8 cellular contexts compared by ENCODE assay signal in genomic region chr22:35921777-35922176, GRCh38.
DNase-seq lines count a peak whose midpoint lies in the region; ATAC-seq and TF ChIP-seq lines count a peak whose summit lies in the region.

No MANE protein-coding gene starts in this region.

- no peaks in the 10 kb centered on the region for H3K9me3 ChIP-seq in CD4-positive, alpha-beta memory T cell (ENCODE audit: control insufficient read depth in 1 of 2, low read length in 2 of 2)
- H3K9me3 ChIP-seq in H9 (ENCODE audit: control insufficient read depth, low read depth, low read length) (no peaks in the 10 kb centered on the region), cardiac muscle cell (ENCODE audit: low read depth) (no peaks in the 10 kb centered on the region)

- peak in 4 of 5 donors; percentile 13 to 23 (median 17) for DNase-seq in CD4-positive, alpha-beta memory T cell
- DNase-seq in H9 (peak; percentile 69), NCI-H82 treated with DMSO at 0.1 percent for 48 hours (lab: John Stamatoyannopoulos, UW; ENCODE audit: unreplicated experiment) (peak; percentile 46), cardiac muscle cell (ENCODE audit: low read depth in 1 of 2, low spot score in 1 of 2) (peak; percentile 81 to 93), putamen (ENCODE audit: low spot score) (peak; percentile 32), cortex of kidney (lab: John Stamatoyannopoulos, UW) (no peak)
- DNase-seq in activated naive CD4-positive, alpha-beta T cell treated with anti-CD3 and anti-CD28 coated beads for 36 hours: peak; percentile 69

- H3K4me1 Mint-ChIP-seq in CD4-positive, alpha-beta memory T cell: no peaks in the 10 kb centered on the region
- H3K4me1 Mint-ChIP-seq in H9: peaks cover 18 to 20% of the 10 kb centered on the region in 2 experiments
- H3K4me1 Mint-ChIP-seq in activated naive CD4-positive, alpha-beta T cell treated with anti-CD3 and anti-CD28 coated beads for 36 hours (ENCODE audit: low read depth): peaks cover 4% of the 10 kb centered on the region

- H3K4me3 Mint-ChIP-seq in CD4-positive, alpha-beta memory T cell: no peak overlapping the region
- H3K4me3 Mint-ChIP-seq in H9: no peak overlapping the region
- no peak overlapping the region for H3K4me3 Mint-ChIP-seq in activated naive CD4-positive, alpha-beta T cell treated with anti-CD3 and anti-CD28 coated beads for 36 hours

- H3K4me3 ChIP-seq in CD4-positive, alpha-beta memory T cell (ENCODE audit: low read length in 2 of 2): no peak overlapping the region
- H3K4me3 ChIP-seq in cardiac muscle cell: no peak overlapping the region

- no peak overlapping the region for H3T11ph ChIP-seq in H9 (ENCODE audit: low read length)

- no peak overlapping the region for H2BK20ac ChIP-seq in H9 (ENCODE audit: low read depth, low read length, poor library complexity, severe bottlenecking)

- POLR2A ChIA-PET in CD4-positive, alpha-beta memory T cell (lab: Charles Lee; ENCODE audit: partially characterized antibody): no interaction called here

- no peaks in the 10 kb centered on the region for H3K36me3 Mint-ChIP-seq in CD4-positive, alpha-beta memory T cell
- H3K36me3 Mint-ChIP-seq in H9 (ENCODE audit: insufficient read depth in 1 of 3, low read depth in 3 of 3): no peaks in the 10 kb centered on the region
- H3K36me3 Mint-ChIP-seq in activated naive CD4-positive, alpha-beta T cell treated with anti-CD3 and anti-CD28 coated beads for 36 hours (ENCODE audit: low read depth): no peaks in the 10 kb centered on the region

- H2AK5ac ChIP-seq in H9 (ENCODE audit: insufficient read length, low read length): no peak overlapping the region

- H4K91ac ChIP-seq in H9 (ENCODE audit: insufficient read length, low read depth, low read length): no peak overlapping the region

- H2BK120ac ChIP-seq in H9 (ENCODE audit: low read depth, low read length, poor library complexity, severe bottlenecking): no peak overlapping the region

- intact Hi-C loops in CD4-positive, alpha-beta memory T cell (cut with micrococcal nuclease): loop anchor here (5.0 kb wide), 1 partner anchor 569 kb away; no protein-coding TSS in a partner anchor
- intact Hi-C loops in activated naive CD4-positive, alpha-beta T cell treated with anti-CD3 and anti-CD28 coated beads for 36 hours (cut with micrococcal nuclease): loop anchor here (1.0 to 10.0 kb wide), 5 partner anchors 83 to 571 kb away; no protein-coding TSS in a partner anchor

- no peaks in the 10 kb centered on the region for H3K27me3 ChIP-seq in CD4-positive, alpha-beta memory T cell (ENCODE audit: insufficient read depth, low read length)
- no peaks in the 10 kb centered on the region for H3K27me3 ChIP-seq in H9 (ENCODE audit: insufficient read depth, low read length)
- no peaks in the 10 kb centered on the region for H3K27me3 ChIP-seq in cardiac muscle cell

- no peak overlapping the region for H4K5ac ChIP-seq in H9 (ENCODE audit: insufficient read length, low read depth, low read length)

- no peak overlapping the region for H3K56ac ChIP-seq in H9 (ENCODE audit: insufficient read length, low read depth, low read length)

- H2BK12ac ChIP-seq in H9 (ENCODE audit: insufficient read length, low read depth, low read length): no peak overlapping the region

- no peak overlapping the region for H3K4ac ChIP-seq in H9 (ENCODE audit: low read depth, low read length)

- no peak overlapping the region for H3K23ac ChIP-seq in H9 (ENCODE audit: insufficient read length, low read depth, low read length)

- no peak overlapping the region for H3K18ac ChIP-seq in H9 (ENCODE audit: insufficient read length, low read depth, low read length)

- no peak overlapping the region for H3K4me2 ChIP-seq in H9 (ENCODE audit: insufficient read depth, insufficient read length, low read length)

- H3K27ac Mint-ChIP-seq in CD4-positive, alpha-beta memory T cell: no peak overlapping the region
- H3K27ac Mint-ChIP-seq in H9: peak overlapping the region in 2 of 3 experiments; percentile 26 to 40; a peak in 2 of 7 replicates
- no peak overlapping the region for H3K27ac Mint-ChIP-seq in activated naive CD4-positive, alpha-beta T cell treated with anti-CD3 and anti-CD28 coated beads for 36 hours

- H3K27me3 Mint-ChIP-seq in CD4-positive, alpha-beta memory T cell: peaks cover 5 to 6% of the 10 kb centered on the region in 2 donors
- H3K27me3 Mint-ChIP-seq in H9 (ENCODE audit: low read depth): no peaks in the 10 kb centered on the region
- no peaks in the 10 kb centered on the region for H3K27me3 Mint-ChIP-seq in activated naive CD4-positive, alpha-beta T cell treated with anti-CD3 and anti-CD28 coated beads for 36 hours (ENCODE audit: low read depth)

- ATAC-seq in HG03175 (IDR thresholded peaks at IDR 0.05; ENCODE audit: unreplicated experiment): no peak

- no peak overlapping the region for H2AFZ ChIP-seq in H9 (ENCODE audit: low read length)

- TF ChIP-seq CTCF in H9 (conservative IDR thresholded peaks at IDR 0.05): peak; percentile 73
- peak; percentile 71 for TF ChIP-seq CTCF in cardiac muscle cell (IDR thresholded peaks at IDR 0.05; ENCODE audit: low read depth, low read length)

- no peaks in the 10 kb centered on the region for H3K36me3 ChIP-seq in CD4-positive, alpha-beta memory T cell (ENCODE audit: insufficient read depth, low read length)
- no peaks in the 10 kb centered on the region for H3K36me3 ChIP-seq in cardiac muscle cell

- H3K14ac ChIP-seq in H9 (ENCODE audit: insufficient read depth, low read length): no peak overlapping the region

- H2BK15ac ChIP-seq in H9 (ENCODE audit: low read depth, low read length): no peak overlapping the region

- no peak overlapping the region for H2BK5ac ChIP-seq in H9 (ENCODE audit: insufficient read length, low read length)

- peaks cover 4% of the 10 kb centered on the region for H3K79me1 ChIP-seq in H9 (ENCODE audit: insufficient read depth, low read depth, low read length, poor library complexity, severe bottlenecking)

- H3K79me2 ChIP-seq in H9 (ENCODE audit: insufficient read depth, low read length): peaks cover 12% of the 10 kb centered on the region; the same call in 1 of the 2 replicates

- H3K9me3 Mint-ChIP-seq in CD4-positive, alpha-beta memory T cell: no peaks in the 10 kb centered on the region
- H3K9me3 Mint-ChIP-seq in H9: no peaks in the 10 kb centered on the region
- no peaks in the 10 kb centered on the region for H3K9me3 Mint-ChIP-seq in activated naive CD4-positive, alpha-beta T cell treated with anti-CD3 and anti-CD28 coated beads for 36 hours

- no peaks in the 10 kb centered on the region for H3K23me2 ChIP-seq in H9 (ENCODE audit: insufficient read length, low read depth, low read length, poor library complexity, severe bottlenecking)

- CTCF ChIA-PET in CD4-positive, alpha-beta memory T cell (lab: Charles Lee; ENCODE audit: partially characterized antibody): interaction anchor here (1.0 to 2.5 kb wide), 3 partner anchors 144 to 295 kb away, joined by 3 to 8 read pairs (median 4); no protein-coding TSS in a partner anchor
- CTCF ChIA-PET in activated naive CD4-positive, alpha-beta T cell treated with anti-CD3 and anti-CD28 coated beads for 36 hours (lab: Charles Lee): interaction anchor here (0.9 to 1.9 kb wide), 7 partner anchors 9 to 294 kb away, joined by 3 to 16 read pairs (median 3); no protein-coding TSS in a partner anchor

- H3K27ac ChIP-seq in CD4-positive, alpha-beta memory T cell (ENCODE audit: low read depth, low read length): no peak overlapping the region
- H3K27ac ChIP-seq in H9 (ENCODE audit: insufficient read length, low read depth, low read length) (no peak overlapping the region), cardiac muscle cell (peak overlapping the region; percentile 71)

- no peak overlapping the region for H3K9ac ChIP-seq in H9 (ENCODE audit: extremely low read depth, insufficient read length, low read length)

- H4K20me1 ChIP-seq in H9 (ENCODE audit: control insufficient read depth, insufficient read depth, insufficient read length): no peaks in the 10 kb centered on the region

- no peak overlapping the region for H4K8ac ChIP-seq in H9 (replicated peaks; ENCODE audit: insufficient read length, low read depth, low read length)

- no peaks in the 10 kb centered on the region for H3K4me1 ChIP-seq in CD4-positive, alpha-beta memory T cell (ENCODE audit: insufficient read depth, low read length)
- H3K4me1 ChIP-seq in H9 (ENCODE audit: insufficient read depth, low read length): no peaks in the 10 kb centered on the region
- peaks cover 46% of the 10 kb centered on the region for H3K4me1 ChIP-seq in cardiac muscle cell (ENCODE audit: low read depth)

Comparison
In these comparisons a context has a peak if more than half of its experiments do, and no peak if none do; other contexts are left out.
1. H3K27ac Mint-ChIP-seq: peak in H9 (2 of 3); none in CD4-positive, alpha-beta memory T cell (0 of 7) and activated naive CD4-positive, alpha-beta T cell treated with anti-CD3 and anti-CD28 coated beads for 36 hours (single experiment).